33 cellular contexts compared by ENCODE assay signal in the genomic region with DNA sequence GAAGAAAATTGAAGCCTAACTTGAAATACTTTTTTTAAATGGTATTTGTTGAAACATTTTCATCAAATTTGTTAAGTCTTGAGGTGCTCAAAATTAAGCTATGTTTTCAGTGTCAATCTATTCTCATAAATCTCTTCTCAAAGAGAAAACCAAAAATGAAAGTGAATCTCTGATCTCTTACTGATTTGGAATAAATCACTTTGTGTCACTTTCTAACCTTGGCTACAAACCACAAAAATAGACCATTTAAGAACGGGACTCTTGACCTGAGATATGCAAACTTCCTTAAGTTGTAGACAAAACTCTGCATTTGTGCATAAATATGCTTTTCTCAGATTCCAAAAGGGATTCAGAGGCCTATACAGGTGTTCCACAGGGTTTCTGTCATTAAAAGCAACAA.
DNase-seq lines count a peak whose midpoint lies in the region; ATAC-seq lines count a peak whose summit lies in the region.
"Had no signal": no experiment of that assay in that cellular context is flagged by ENCODE, and none has a peak within 500 bp of the region (broad histone marks: within the 10 kb centered on the region; RNA-seq: fewer than 3 reads in every experiment).

No MANE protein-coding gene starts in this region.

- peaks cover 9% of the 10 kb centered on the region for H3K27me3 Mint-ChIP-seq in activated CD4-positive, alpha-beta T cell treated with anti-CD3 and anti-CD28 coated beads, Interleukin-2, amount 10 ng/mL, durations not matched to agents 7 days and 5 days
- H3K27me3 Mint-ChIP-seq in activated T-helper 1 cell treated with anti-CD3 and anti-CD28 coated beads, Interleukin-12 subunit alpha, Interleukin-12 subunit beta, Interleukin-2, Interleukin-4 antibody, amounts not matched to agents 30 ng/mL and 10 ng/mL and 1 ng/mL, durations not matched to agents 14 hours and 24 hours and 36 hours (ENCODE audit: insufficient read depth), result peaks cover 4% of the 10 kb centered on the region

- ATAC-seq in GM18858 (IDR thresholded peaks at IDR 0.05; ENCODE audit: unreplicated experiment) (peak; percentile 67), GM21390 (IDR thresholded peaks at IDR 0.05; ENCODE audit: unreplicated experiment) (peak; percentile 75), HG02973 (IDR thresholded peaks at IDR 0.05; ENCODE audit: unreplicated experiment) (peak; percentile 70), GM19023 (IDR thresholded peaks at IDR 0.05; ENCODE audit: unreplicated experiment) (no peak)
- ATAC-seq: activated naive CD4-positive, alpha-beta T cell treated with anti-CD3 and anti-CD28 coated beads, Interleukin-2, amount 50 U/mL, for 72 hours; activated T-helper 17 cell treated with anti-CD3 and anti-CD28 coated beads, Interleukin-2, amount 50 U/mL, for 72 hours; left colon; pancreas had no signal

- DNase-seq in NCI-H2081 treated with DMSO at 0.1 percent for 48 hours (lab: John Stamatoyannopoulos, UW), result no peak
- DNase-seq in activated CD4-positive, alpha-beta T cell treated with anti-CD3 and anti-CD28 coated beads, Interleukin-2, amount 10 ng/mL, durations not matched to agents 7 days and 5 days, result no peak
- DNase-seq in activated T-helper 1 cell treated with anti-CD3 and anti-CD28 coated beads, Interleukin-12 subunit alpha, Interleukin-12 subunit beta, Interleukin-2, Interleukin-4 antibody, amounts not matched to agents 30 ng/mL and 10 ng/mL and 1 ng/mL, durations not matched to agents 14 hours and 24 hours and 36 hours (ENCODE audit: low spot score), result no peak
- DNase-seq: activated CD4-positive, alpha-beta T cell treated with anti-CD3 and anti-CD28 coated beads, Interleukin-2, amount 50 U/mL, for 4 hours; CD4-positive, CD25-positive, alpha-beta regulatory T cell; hypothalamus; immature natural killer cell; left colon; NCI-H1092; NCI-H1930; NCI-H2227 treated with DMSO at 0.1 percent for 48 hours; NCI-H526 treated with DMSO at 0.1 percent for 48 hours; pancreas; Peyer's patch; SHP77 treated with DMSO at 0.1 percent for 48 hours; small intestine; stimulated activated CD8-positive, alpha-beta memory T cell treated with anti-CD3 and anti-CD28 coated beads, Interleukin-4, amount 100 ng/mL, for 48 hours; stomach; SW 1271; T-helper 9 cell; WERI-Rb-1 had no signal

- H3K27ac Mint-ChIP-seq in activated CD4-positive, alpha-beta T cell treated with anti-CD3 and anti-CD28 coated beads, Interleukin-2, amount 10 ng/mL, durations not matched to agents 7 days and 5 days, result no peak overlapping the region
- H3K27ac Mint-ChIP-seq in activated T-helper 1 cell treated with anti-CD3 and anti-CD28 coated beads, Interleukin-12 subunit alpha, Interleukin-12 subunit beta, Interleukin-2, Interleukin-4 antibody, amounts not matched to agents 30 ng/mL and 10 ng/mL and 1 ng/mL, durations not matched to agents 14 hours and 24 hours and 36 hours, result no peak overlapping the region
- H3K27ac Mint-ChIP-seq: activated T-helper 17 cell treated with anti-CD3 and anti-CD28 coated beads, Interleukin-2, amount 50 U/mL, for 72 hours; CD4-positive, CD25-positive, alpha-beta regulatory T cell; immature natural killer cell; memory B cell had no signal

- CTCF ChIA-PET in activated CD4-positive, alpha-beta T cell treated with anti-CD3 and anti-CD28 coated beads, Interleukin-2, amount 10 ng/mL, durations not matched to agents 7 days and 5 days (lab: Charles Lee), result no interaction called here

- no peak overlapping the region for H3K27ac ChIP-seq in ACC112 (ENCODE audit: low read depth, low read length)
- H3K27ac ChIP-seq: 22Rv1, breast epithelium, pancreas, Peyer's patch, stomach, tibial nerve, WERI-Rb-1 had no signal

- H3K36me3 ChIP-seq in ACC112 (ENCODE audit: insufficient read depth, low read length), result no peaks in the 10 kb centered on the region
- H3K36me3 ChIP-seq: breast epithelium, pancreas, Peyer's patch, stomach, tibial nerve, WERI-Rb-1 had no signal

- no peaks in the 10 kb centered on the region for H3K79me2 ChIP-seq in ACC112 (ENCODE audit: control insufficient read depth, insufficient read depth, low read length, unreplicated experiment)

- no peak overlapping the region for H3K4me3 Mint-ChIP-seq in activated CD4-positive, alpha-beta T cell treated with anti-CD3 and anti-CD28 coated beads, Interleukin-2, amount 10 ng/mL, durations not matched to agents 7 days and 5 days
- no peak overlapping the region for H3K4me3 Mint-ChIP-seq in activated T-helper 1 cell treated with anti-CD3 and anti-CD28 coated beads, Interleukin-12 subunit alpha, Interleukin-12 subunit beta, Interleukin-2, Interleukin-4 antibody, amounts not matched to agents 30 ng/mL and 10 ng/mL and 1 ng/mL, durations not matched to agents 14 hours and 24 hours and 36 hours
- H3K4me3 Mint-ChIP-seq: activated T-helper 17 cell treated with anti-CD3 and anti-CD28 coated beads, Interleukin-2, amount 50 U/mL, for 72 hours; CD4-positive, CD25-positive, alpha-beta regulatory T cell; immature natural killer cell; memory B cell; neural crest cell had no signal

- peak overlapping the region; percentile 67 for H2AFZ ChIP-seq in ACC112 (ENCODE audit: low read length, unreplicated experiment)

- intact Hi-C loops in activated T-helper 1 cell treated with anti-CD3 and anti-CD28 coated beads, Interleukin-12 subunit alpha, Interleukin-12 subunit beta, Interleukin-2, Interleukin-4 antibody, amounts not matched to agents 30 ng/mL and 10 ng/mL and 1 ng/mL, durations not matched to agents 14 hours and 24 hours and 36 hours (cut with micrococcal nuclease), result no loop called here

- H3K4me3 ChIP-seq in ACC112 (ENCODE audit: low read depth, low read length), result peak overlapping the region; percentile 38; the same call in 1 of the 2 replicates
- H3K4me3 ChIP-seq: breast epithelium, pancreas, Peyer's patch, stomach, tibial nerve had no signal

- no peaks in the 10 kb centered on the region for H3K4me1 ChIP-seq in ACC112 (ENCODE audit: control insufficient read depth, insufficient read depth, low read length, unreplicated experiment)
- H3K4me1 ChIP-seq: breast epithelium, pancreas, Peyer's patch, stomach, tibial nerve had no signal

- POLR2A ChIA-PET in activated CD4-positive, alpha-beta T cell treated with anti-CD3 and anti-CD28 coated beads, Interleukin-2, amount 10 ng/mL, durations not matched to agents 7 days and 5 days (lab: Charles Lee), result no interaction called here

- H3K4me1 Mint-ChIP-seq in activated CD4-positive, alpha-beta T cell treated with anti-CD3 and anti-CD28 coated beads, Interleukin-2, amount 10 ng/mL, durations not matched to agents 7 days and 5 days, result peaks cover 1% of the 10 kb centered on the region
- H3K4me1 Mint-ChIP-seq in activated T-helper 1 cell treated with anti-CD3 and anti-CD28 coated beads, Interleukin-12 subunit alpha, Interleukin-12 subunit beta, Interleukin-2, Interleukin-4 antibody, amounts not matched to agents 30 ng/mL and 10 ng/mL and 1 ng/mL, durations not matched to agents 14 hours and 24 hours and 36 hours (ENCODE audit: low read depth), result no peaks in the 10 kb centered on the region
- H3K4me1 Mint-ChIP-seq: activated T-helper 17 cell treated with anti-CD3 and anti-CD28 coated beads, Interleukin-2, amount 50 U/mL, for 72 hours; CD4-positive, CD25-positive, alpha-beta regulatory T cell; immature natural killer cell; memory B cell; neural crest cell had no signal

- H3K9me3 Mint-ChIP-seq in activated CD4-positive, alpha-beta T cell treated with anti-CD3 and anti-CD28 coated beads, Interleukin-2, amount 10 ng/mL, durations not matched to agents 7 days and 5 days, result no peaks in the 10 kb centered on the region
- no peaks in the 10 kb centered on the region for H3K9me3 Mint-ChIP-seq in activated T-helper 1 cell treated with anti-CD3 and anti-CD28 coated beads, Interleukin-12 subunit alpha, Interleukin-12 subunit beta, Interleukin-2, Interleukin-4 antibody, amounts not matched to agents 30 ng/mL and 10 ng/mL and 1 ng/mL, durations not matched to agents 14 hours and 24 hours and 36 hours
- H3K9me3 Mint-ChIP-seq: activated T-helper 17 cell treated with anti-CD3 and anti-CD28 coated beads, Interleukin-2, amount 50 U/mL, for 72 hours; memory B cell had no signal

- H3K27me3 ChIP-seq in ACC112 (ENCODE audit: insufficient read depth, low read length), result peaks cover 4% of the 10 kb centered on the region; the same call in 1 of the 2 replicates
- H3K27me3 ChIP-seq: breast epithelium, pancreas, Peyer's patch, stomach, tibial nerve had no signal

- H3K36me3 Mint-ChIP-seq in activated CD4-positive, alpha-beta T cell treated with anti-CD3 and anti-CD28 coated beads, Interleukin-2, amount 10 ng/mL, durations not matched to agents 7 days and 5 days (ENCODE audit: low read depth), result no peaks in the 10 kb centered on the region
- no peaks in the 10 kb centered on the region for H3K36me3 Mint-ChIP-seq in activated T-helper 1 cell treated with anti-CD3 and anti-CD28 coated beads, Interleukin-12 subunit alpha, Interleukin-12 subunit beta, Interleukin-2, Interleukin-4 antibody, amounts not matched to agents 30 ng/mL and 10 ng/mL and 1 ng/mL, durations not matched to agents 14 hours and 24 hours and 36 hours (ENCODE audit: low read depth)
- H3K36me3 Mint-ChIP-seq: activated naive CD4-positive, alpha-beta T cell treated with anti-CD3 and anti-CD28 coated beads, Interleukin-2, amount 50 U/mL, for 72 hours; CD4-positive, CD25-positive, alpha-beta regulatory T cell; immature natural killer cell; memory B cell had no signal
